Comparison of ENCODE assay signal across 12 cellular contexts in the genomic region with DNA sequence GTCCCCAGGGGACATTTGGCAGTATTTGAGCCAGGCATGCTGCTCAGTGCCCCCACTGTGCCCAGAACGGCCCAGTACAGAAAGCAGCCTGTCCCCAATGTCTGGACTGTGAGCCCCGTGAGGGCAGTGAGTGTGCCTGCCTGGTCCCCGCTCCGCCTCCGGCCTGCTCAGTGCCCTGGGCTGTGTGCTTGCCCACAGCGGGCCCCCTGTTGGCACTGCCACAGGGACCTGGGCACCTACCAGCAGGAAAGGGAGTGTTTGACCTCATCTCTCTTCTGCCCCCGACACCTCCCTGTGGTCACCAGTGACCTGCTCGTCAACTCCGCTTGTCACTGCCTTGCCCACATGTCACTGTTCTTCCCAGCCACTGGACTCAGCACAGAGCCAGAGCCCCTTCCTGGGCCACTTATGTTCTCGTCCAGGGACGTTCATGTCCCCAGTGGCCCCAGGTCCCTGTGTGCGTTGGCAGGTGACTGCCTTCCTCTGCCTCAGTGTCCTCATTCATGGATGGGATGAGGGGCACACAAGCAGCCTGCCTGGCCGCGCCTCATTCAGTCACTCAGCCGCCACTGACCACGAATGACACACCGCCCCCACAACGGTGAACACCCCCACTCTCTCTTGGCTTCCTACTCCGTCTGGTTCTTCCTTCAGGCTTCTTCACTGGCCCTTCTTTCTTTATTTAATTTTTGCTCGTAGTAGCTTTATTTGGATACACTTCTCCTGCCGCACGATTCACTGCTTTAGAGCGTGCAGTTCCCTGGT. TPM values are rescaled to one million over a fixed set of nuclear protein-coding genes. Genes with fewer than 3 reads are reported as not detected.
A peak's percentile ranks its signal among the peaks of the same experiment; 100 is the strongest.
DNase-seq lines count a peak whose midpoint lies in the region; ATAC-seq and TF ChIP-seq lines count a peak whose summit lies in the region.
"Had no signal": no experiment of that assay in that cellular context is flagged by ENCODE, and none has a peak within 500 bp of the region (broad histone marks: within the 10 kb centered on the region; RNA-seq: fewer than 3 reads in every experiment).

No MANE protein-coding gene starts in this region.

- H3K56ac ChIP-seq in H9 (ENCODE audit: insufficient read length, low read depth, low read length), result no peak overlapping the region

- H3K27me3 ChIP-seq in ACC112 (ENCODE audit: insufficient read depth, low read length), result no peaks in the 10 kb centered on the region
- H3K27me3 ChIP-seq in H9 (ENCODE audit: insufficient read depth, low read length), result no peaks in the 10 kb centered on the region
- H3K27me3 ChIP-seq in body of pancreas, result no peaks in the 10 kb centered on the region
- H3K27me3 ChIP-seq in transverse colon, result no peaks in the 10 kb centered on the region
- H3K27me3 ChIP-seq: heart left ventricle, testis had no signal

- H3K27me3 Mint-ChIP-seq in H9 (ENCODE audit: low read depth), result no peaks in the 10 kb centered on the region
- H3K27me3 Mint-ChIP-seq in activated naive CD8-positive, alpha-beta T cell, result no peaks in the 10 kb centered on the region

- H3T11ph ChIP-seq in H9 (ENCODE audit: low read length), result no peak overlapping the region

- ATAC-seq in HG03025 (IDR thresholded peaks at IDR 0.05; ENCODE audit: low FRiP score, unreplicated experiment) (no peak), body of pancreas (no peak)
- ATAC-seq: heart left ventricle, Right ventricle myocardium inferior had no signal

- H3K9ac ChIP-seq in H9 (ENCODE audit: extremely low read depth, insufficient read length, low read length), result no peak overlapping the region

- H3K79me2 ChIP-seq in ACC112 (ENCODE audit: control insufficient read depth, insufficient read depth, low read length, unreplicated experiment) (peaks cover 76% of the 10 kb centered on the region), H9 (ENCODE audit: insufficient read depth, low read length) (peaks cover 3% of the 10 kb centered on the region; the same call in 1 of the 2 replicates)

- H3K4me2 ChIP-seq in H9 (ENCODE audit: insufficient read depth, insufficient read length, low read length), result no peak overlapping the region

- H3K9me3 ChIP-seq in H9 (ENCODE audit: control insufficient read depth, low read depth, low read length) (no peaks in the 10 kb centered on the region), mesodermal cell (ENCODE audit: control insufficient read depth, low read length) (no peaks in the 10 kb centered on the region), body of pancreas (no peaks in the 10 kb centered on the region), transverse colon (no peaks in the 10 kb centered on the region)
- H3K9me3 ChIP-seq: heart left ventricle, testis had no signal

- no peak overlapping the region for H4K91ac ChIP-seq in H9 (ENCODE audit: insufficient read length, low read depth, low read length)

- H2BK120ac ChIP-seq in H9 (ENCODE audit: low read depth, low read length, poor library complexity, severe bottlenecking), result no peak overlapping the region

- no CpG with 5 or more reads among the region's 23 CpGs for WGBS in H9 (ENCODE audit: extremely low coverage, insufficient read length, low lambda C conversion rate)
- 97 to 98% methylated on average over 23 of the region's 23 CpGs for WGBS in mesodermal cell (ENCODE audit: insufficient coverage in 2 of 2), 2 experiments
- WGBS in body of pancreas, 2 donors, result 90 to 92% methylated on average over 20 to 23 of the region's 23 CpGs
- WGBS in transverse colon (ENCODE audit: low coverage in 1 of 2), 2 donors, result 85 to 93% methylated on average over 3 to 23 of the region's 23 CpGs

- intact Hi-C loops in body of pancreas (cut with DNase I), result no loop called here
- intact Hi-C loops in transverse colon (cut with DNase I; ENCODE audit: low total_unique reads), result no loop called here

- H3K4me1 ChIP-seq in ACC112 (ENCODE audit: control insufficient read depth, insufficient read depth, low read length, unreplicated experiment) (peaks cover 20% of the 10 kb centered on the region), H9 (ENCODE audit: insufficient read depth, low read length) (no peaks in the 10 kb centered on the region), mesodermal cell (ENCODE audit: control insufficient read depth, insufficient read depth, low read length, poor library complexity, severe bottlenecking) (peaks cover 32% of the 10 kb centered on the region), body of pancreas (peaks cover 34% of the 10 kb centered on the region), transverse colon (peaks cover 5 to 23% (median 14%) of the 10 kb centered on the region in 4 donors)

- H2BK15ac ChIP-seq in H9 (ENCODE audit: low read depth, low read length), result no peak overlapping the region

- H4K5ac ChIP-seq in H9 (ENCODE audit: insufficient read length, low read depth, low read length), result no peak overlapping the region

- no peak overlapping the region; a peak in 2 of 5 replicates for H3K4me3 Mint-ChIP-seq in H9
- H3K4me3 Mint-ChIP-seq in activated naive CD8-positive, alpha-beta T cell, result peak overlapping the region; percentile 43

- H3K4me1 Mint-ChIP-seq in H9, result peaks cover 16 to 40% of the 10 kb centered on the region in 2 experiments
- H3K4me1 Mint-ChIP-seq in activated naive CD8-positive, alpha-beta T cell (ENCODE audit: low read depth), result peaks cover 42% of the 10 kb centered on the region

- peaks cover 15% of the 10 kb centered on the region for H3K23me2 ChIP-seq in H9 (ENCODE audit: insufficient read length, low read depth, low read length, poor library complexity, severe bottlenecking)

- peak overlapping the region in 2 of 3 experiments; percentile 18 to 33; a peak in 3 of 7 replicates for H3K27ac Mint-ChIP-seq in H9
- peak overlapping the region; percentile 24 for H3K27ac Mint-ChIP-seq in activated naive CD8-positive, alpha-beta T cell

- no peak overlapping the region for H3K18ac ChIP-seq in H9 (ENCODE audit: insufficient read length, low read depth, low read length)

- TF ChIP-seq POLR2A in body of pancreas (IDR thresholded peaks at IDR 0.05) (no peak), transverse colon (IDR thresholded peaks at IDR 0.05) (no peak)

- no peak for TF ChIP-seq EP300 in transverse colon (IDR thresholded peaks at IDR 0.05; ENCODE audit: low read depth)

- H3K36me3 Mint-ChIP-seq in H9 (ENCODE audit: insufficient read depth in 1 of 3, low read depth in 3 of 3), result peaks cover 10 to 34% (median 19%) of the 10 kb centered on the region in 3 experiments; a peak in 6 of 7 replicates
- H3K36me3 Mint-ChIP-seq in activated naive CD8-positive, alpha-beta T cell, result peaks cover 3% of the 10 kb centered on the region

- DNase-seq in H9, result no peak
- no peak for DNase-seq in body of pancreas
- no peak for DNase-seq in transverse colon
- DNase-seq in Kasumi-1 (lab: John Stamatoyannopoulos, UW), result no peak
- DNase-seq: heart left ventricle, testis had no signal

- no peak overlapping the region for H3K23ac ChIP-seq in H9 (ENCODE audit: insufficient read length, low read depth, low read length)

- in situ Hi-C loops in transverse colon (cut with MboI; ENCODE audit: low pct_ligation_motif_present in 1 of 4, low pct_unique_long_range_greater_than_20kb in 1 of 4, low sequenced_read_pairs in 3 of 4), result no loop called here

- H3K4ac ChIP-seq in H9 (ENCODE audit: low read depth, low read length), result no peak overlapping the region

- H2BK12ac ChIP-seq in H9 (ENCODE audit: insufficient read length, low read depth, low read length), result no peak overlapping the region

- H3K9me3 Mint-ChIP-seq in H9, result no peaks in the 10 kb centered on the region; a peak in 1 of 5 replicates
- H3K9me3 Mint-ChIP-seq in activated naive CD8-positive, alpha-beta T cell (ENCODE audit: low read depth), result no peaks in the 10 kb centered on the region

- H2AK5ac ChIP-seq in H9 (ENCODE audit: insufficient read length, low read length), result no peak overlapping the region

- no peak overlapping the region for H4K8ac ChIP-seq in H9 (replicated peaks; ENCODE audit: insufficient read length, low read depth, low read length)

- TF ChIP-seq CTCF in H9 (conservative IDR thresholded peaks at IDR 0.05), result no peak
- TF ChIP-seq CTCF in body of pancreas (IDR thresholded peaks at IDR 0.05), result no peak
- no peak for TF ChIP-seq CTCF in transverse colon (IDR thresholded peaks at IDR 0.05)

- no peak overlapping the region for H2BK20ac ChIP-seq in H9 (ENCODE audit: low read depth, low read length, poor library complexity, severe bottlenecking)

- H3K79me1 ChIP-seq in H9 (ENCODE audit: insufficient read depth, low read depth, low read length, poor library complexity, severe bottlenecking), result no peaks in the 10 kb centered on the region

- no peak overlapping the region for H2AFZ ChIP-seq in ACC112 (ENCODE audit: low read length, unreplicated experiment)
- H2AFZ ChIP-seq in H9 (ENCODE audit: low read length), result no peak overlapping the region

- no peaks in the 10 kb centered on the region for H4K20me1 ChIP-seq in H9 (ENCODE audit: control insufficient read depth, insufficient read depth, insufficient read length)

- H3K36me3 ChIP-seq in ACC112 (ENCODE audit: insufficient read depth, low read length), result no peaks in the 10 kb centered on the region
- H3K36me3 ChIP-seq in mesodermal cell (ENCODE audit: control insufficient read depth, insufficient read depth, low read length), result peaks cover 45% of the 10 kb centered on the region
- no peaks in the 10 kb centered on the region for H3K36me3 ChIP-seq in body of pancreas (replicated peaks in 1 of 2; ENCODE audit: insufficient read depth in 1 of 2, low read depth in 2 of 2)
- H3K36me3 ChIP-seq in transverse colon, result no peaks in the 10 kb centered on the region

- H3K4me3 ChIP-seq in ACC112 (ENCODE audit: low read depth, low read length), result no peak overlapping the region
- H3K4me3 ChIP-seq in mesodermal cell (ENCODE audit: extremely low read depth, insufficient read depth, low read length, poor library complexity, severe bottlenecking), result no peak overlapping the region
- no peak overlapping the region for H3K4me3 ChIP-seq in body of pancreas
- no peak overlapping the region for H3K4me3 ChIP-seq in transverse colon
- H3K4me3 ChIP-seq: heart left ventricle, testis had no signal

- H2BK5ac ChIP-seq in H9 (ENCODE audit: insufficient read length, low read length), result no peak overlapping the region

- H3K14ac ChIP-seq in H9 (ENCODE audit: insufficient read depth, low read length), result no peak overlapping the region

- H3K27ac ChIP-seq in ACC112 (ENCODE audit: low read depth, low read length), result peak overlapping the region; percentile 26; the same call in 1 of the 2 replicates
- no peak overlapping the region for H3K27ac ChIP-seq in H9 (ENCODE audit: insufficient read length, low read depth, low read length)
- peak overlapping the region; percentile 36 for H3K27ac ChIP-seq in mesodermal cell (ENCODE audit: low read depth, low read length, severe bottlenecking)
- H3K27ac ChIP-seq in body of pancreas, result no peak overlapping the region
- no peak overlapping the region for H3K27ac ChIP-seq in transverse colon
- H3K27ac ChIP-seq: heart left ventricle, testis had no signal

RNA-seq across cellular contexts. Expression of a gene that starts 2.8 kb away (rescaled TPM):
- total RNA-seq in H9 (2021), result 46.0 and 51.4 TPM in 2 replicates
- polyA plus RNA-seq in mesodermal cell (2013, experiment 1 of 2), result 44.8 TPM
- 37.7 TPM for polyA plus RNA-seq in mesodermal cell (2013, experiment 2 of 2)
- total RNA-seq in body of pancreas, result 10 to 100 TPM; 16.6 to 20.1 TPM
- 100 to 1,000 TPM in 1 of 4 donors, 10 to 100 TPM in 3; 29.1 to 107 (median 35.3) TPM for total RNA-seq in transverse colon

RNA-seq across cellular contexts. Expression of a gene that starts 8.5 kb away (rescaled TPM):
- total RNA-seq in H9 (2021) (16.5 and 18.1 TPM in 2 replicates), body of pancreas (10 to 100 TPM in 1 of 2 donors, 1 to 10 TPM in 1; 9.3 to 17.5 TPM), transverse colon (10 to 100 TPM in 2 of 4 donors, 1 to 10 TPM in 2; 7.2 to 13.5 (median 10.8) TPM)
- polyA plus RNA-seq in mesodermal cell (2013, experiment 1 of 2), result 8.4 TPM
- polyA plus RNA-seq in mesodermal cell (2013, experiment 2 of 2), result 6.6 TPM

RNA-seq across cellular contexts. Expression of a gene that starts 25.7 kb away (rescaled TPM):
- total RNA-seq in H9 (2021) (not detected in 2 replicates), body of pancreas (not detected), transverse colon (10 to 100 TPM in 1 of 4 donors, 1 to 10 TPM in 1, not detected in 2; 4.1 to 15.3 TPM)
- polyA plus RNA-seq in mesodermal cell (2013, experiment 1 of 2), result not detected
- polyA plus RNA-seq in mesodermal cell (2013, experiment 2 of 2), result not detected
- total RNA-seq: heart left ventricle, mononuclear cell, Right ventricle myocardium inferior, testis had no signal
- polyA plus RNA-seq: heart left ventricle had no signal

RNA-seq across cellular contexts. Expression of a gene that starts 28.6 kb away (rescaled TPM):
- total RNA-seq in H9 (2021) (1.3 and 1.9 TPM in 2 replicates), body of pancreas (10 to 100 TPM in 1 of 2 donors, 1 to 10 TPM in 1; 7.6 to 11.4 TPM), transverse colon (100 to 1,000 TPM in 1 of 4 donors, 10 to 100 TPM in 3; 18.7 to 100 (median 85.5) TPM)
- polyA plus RNA-seq in mesodermal cell (2013, experiment 1 of 2), result 1.5 TPM
- polyA plus RNA-seq in mesodermal cell (2013, experiment 2 of 2), result 0.81 TPM
- total RNA-seq: heart left ventricle, mononuclear cell, Right ventricle myocardium inferior had no signal

RNA-seq across cellular contexts. Expression of a gene that starts 30.0 kb away (rescaled TPM):
- total RNA-seq in H9 (2021) (1.2 and 1.3 TPM in 2 replicates), body of pancreas (1 to 10 TPM in 1 of 2 donors, not detected in 1; 1.3 TPM), transverse colon (1 to 10 TPM in 2 of 4 donors, not detected in 2; 2.5 to 5.2 TPM)
- polyA plus RNA-seq in mesodermal cell (2013, experiment 1 of 2), result not detected
- 1.2 TPM for polyA plus RNA-seq in mesodermal cell (2013, experiment 2 of 2)
- total RNA-seq: Right ventricle myocardium inferior had no signal
- polyA plus RNA-seq: heart left ventricle had no signal

Comparison
In these comparisons a context has a peak if more than half of its experiments do, and no peak if none do; other contexts are left out.
1. H3K27ac ChIP-seq: peak in ACC112 (single experiment) and mesodermal cell (single experiment); none in H9 (single experiment), body of pancreas (0 of 4) and transverse colon (0 of 4).